Comparison of ENCODE assay signal across 1 cellular context in genomic region chr22:46250035-46250782, GRCh38.
TF ChIP-seq lines count a peak whose summit lies in the region.

TSS of gene CDPF1 (minus strand) at chr22:46250293. CDS start at chr22:46248284, 2,009 bp downstream.

TF ChIP-seq in K562, 482 proteins besides CTCF, POLR2A, EP300 and RAD21 (continued from another document and continues in another):
- no peak for TF ChIP-seq ZNF318 (IDR thresholded peaks at IDR 0.05; ENCODE audit: borderline replicate concordance in 1 of 2, low read depth in 1 of 2)
- TF ChIP-seq NRF1 (conservative IDR thresholded peaks at IDR 0.05 in 1 of 2, IDR thresholded peaks at IDR 0.05 in 1 of 2) = peak; percentile 92 to 93
- TF ChIP-seq CHD7 (IDR thresholded peaks at IDR 0.05; ENCODE audit: low read depth, low read length) = no peak
- no peak for TF ChIP-seq BACH1 (tag; IDR thresholded peaks at IDR 0.05)
- no peak for TF ChIP-seq NR2F6 (CRISPR knock-in tag; IDR thresholded peaks at IDR 0.05)
- TF ChIP-seq PATZ1 (CRISPR knock-in tag; IDR thresholded peaks at IDR 0.05; ENCODE audit: borderline replicate concordance) = no peak
- TF ChIP-seq ZNF766 (CRISPR knock-in tag; conservative IDR thresholded peaks at IDR 0.05) = no peak
- TF ChIP-seq AFF1 (IDR thresholded peaks at IDR 0.05; ENCODE audit: low read depth in 1 of 2, partially characterized antibody in 2 of 2) = no peak
- TF ChIP-seq THAP12 (CRISPR knock-in tag; IDR thresholded peaks at IDR 0.05) = no peak
- no peak for TF ChIP-seq PRPF4 (IDR thresholded peaks at IDR 0.05; ENCODE audit: insufficient read depth, low read depth, low read length, poor library complexity, severe bottlenecking)
- TF ChIP-seq FOXP1 (CRISPR knock-in tag; IDR thresholded peaks at IDR 0.05) = no peak
- TF ChIP-seq VEZF1 (CRISPR knock-in tag; IDR thresholded peaks at IDR 0.05) = peak; percentile 46
- peak; percentile 37; the same call in 1 of the 2 replicates for TF ChIP-seq GATAD2A (IDR thresholded peaks at IDR 0.05)
- peak; percentile 95 for TF ChIP-seq RBFOX2 (IDR thresholded peaks at IDR 0.05; ENCODE audit: low read depth, low read length)
- no peak for TF ChIP-seq ZNF561 (CRISPR knock-in tag; conservative IDR thresholded peaks at IDR 0.05)
- TF ChIP-seq RBM15 (IDR thresholded peaks at IDR 0.05; ENCODE audit: insufficient read depth, low read length) = no peak
- no peak for TF ChIP-seq ZNF780A (CRISPR knock-in tag; IDR thresholded peaks at IDR 0.05)
